Comparison of ENCODE assay signal across 1 cellular context in genomic region chr4:781493-782216, GRCh38.
A peak's percentile ranks its signal among the peaks of the same experiment; 100 is the strongest.
TF ChIP-seq lines count a peak whose summit lies in the region.

No MANE protein-coding gene starts in this region.

TF ChIP-seq in HEK293, 187 proteins besides CTCF, POLR2A, EP300 and RAD21 (continued from another document and continues in another):
- TF ChIP-seq PRDM10 (tag by site-specific recombination; IDR thresholded peaks at IDR 0.05) (no peak; the same call in 1 of the 2 replicates), ZNF169 (tag by site-specific recombination; IDR thresholded peaks at IDR 0.05) (no peak), ZNF311 (tag by site-specific recombination; IDR thresholded peaks at IDR 0.05; ENCODE audit: borderline replicate concordance) (no peak), ZNF366 (tag by site-specific recombination; conservative IDR thresholded peaks at IDR 0.05) (0 out of 2 replicates have a peak, but pooled peaks have one; percentile 36), ZNF677 (tag by site-specific recombination; IDR thresholded peaks at IDR 0.05) (no peak), HIC1 (tag by site-specific recombination; IDR thresholded peaks at IDR 0.05) (no peak), GLIS2 (tag by site-specific recombination; IDR thresholded peaks at IDR 0.05) (peak; percentile 99), YY1 (tag by site-specific recombination; IDR thresholded peaks at IDR 0.05) (0 out of 2 replicates have a peak, but pooled peaks have one; percentile 70), BCL11B (tag by site-specific recombination; IDR thresholded peaks at IDR 0.05; ENCODE audit: low read depth) (0 out of 2 replicates have a peak, but pooled peaks have one; percentile 31), RBAK (tag by site-specific recombination; IDR thresholded peaks at IDR 0.05) (no peak), PATZ1 (tag by site-specific recombination; IDR thresholded peaks at IDR 0.05) (peak; percentile 94), ZNF558 (tag by site-specific recombination; IDR thresholded peaks at IDR 0.05) (no peak), KLF9 (tag by site-specific recombination; IDR thresholded peaks at IDR 0.05; ENCODE audit: low read depth) (peak; percentile 79), ZNF341 (tag by site-specific recombination; IDR thresholded peaks at IDR 0.05; ENCODE audit: low read depth) (no peak), ZNF530 (tag by site-specific recombination; IDR thresholded peaks at IDR 0.05; ENCODE audit: low read depth) (no peak), ZNF335 (tag by site-specific recombination; conservative IDR thresholded peaks at IDR 0.05) (no peak), ZNF398 (tag by site-specific recombination; IDR thresholded peaks at IDR 0.05) (no peak), REPIN1 (tag by site-specific recombination; IDR thresholded peaks at IDR 0.05; ENCODE audit: low read depth) (no peak), ZEB2 (tag by site-specific recombination; IDR thresholded peaks at IDR 0.05) (peak; percentile 77), ZNF501 (tag by site-specific recombination; IDR thresholded peaks at IDR 0.05) (peak; percentile 65), KLF1 (tag by site-specific recombination; IDR thresholded peaks at IDR 0.05) (peak; percentile 24; the same call in 1 of the 2 replicates), ZBTB1 (tag by site-specific recombination; IDR thresholded peaks at IDR 0.05) (no peak), ZNF133 (tag by site-specific recombination; IDR thresholded peaks at IDR 0.05) (no peak), ZNF302 (tag by site-specific recombination; IDR thresholded peaks at IDR 0.05; ENCODE audit: low read depth) (no peak), ZBTB48 (tag by site-specific recombination; IDR thresholded peaks at IDR 0.05) (no peak), ZNF37A (tag by site-specific recombination; IDR thresholded peaks at IDR 0.05) (no peak), ZNF146 (tag by site-specific recombination; IDR thresholded peaks at IDR 0.05) (peak; percentile 15; the same call in 1 of the 2 replicates), KLF10 (tag by site-specific recombination; IDR thresholded peaks at IDR 0.05) (peak; percentile 59; the same call in 1 of the 2 replicates), ZNF692 (tag by site-specific recombination; IDR thresholded peaks at IDR 0.05) (0 out of 2 replicates have a peak, but pooled peaks have one; percentile 26), ZNF23 (tag by site-specific recombination; IDR thresholded peaks at IDR 0.05; ENCODE audit: borderline replicate concordance) (no peak), ZNF114 (tag by site-specific recombination; IDR thresholded peaks at IDR 0.05) (no peak), ZSCAN5A (tag by site-specific recombination; IDR thresholded peaks at IDR 0.05) (no peak), HOXA7 (CRISPR knock-in tag; IDR thresholded peaks at IDR 0.05; ENCODE audit: borderline replicate concordance) (no peak), FEZF1 (tag by site-specific recombination; IDR thresholded peaks at IDR 0.05) (no peak), SP3 (tag by site-specific recombination; IDR thresholded peaks at IDR 0.05) (peak; percentile 87)
- TF ChIP-seq, protein P1, sequence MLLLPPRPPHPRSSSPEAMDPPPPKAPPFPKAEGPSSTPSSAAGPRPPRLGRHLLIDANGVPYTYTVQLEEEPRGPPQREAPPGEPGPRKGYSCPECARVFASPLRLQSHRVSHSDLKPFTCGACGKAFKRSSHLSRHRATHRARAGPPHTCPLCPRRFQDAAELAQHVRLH (tag by site-specific recombination; IDR thresholded peaks at IDR 0.05) = no peak
- TF ChIP-seq, protein P2, sequence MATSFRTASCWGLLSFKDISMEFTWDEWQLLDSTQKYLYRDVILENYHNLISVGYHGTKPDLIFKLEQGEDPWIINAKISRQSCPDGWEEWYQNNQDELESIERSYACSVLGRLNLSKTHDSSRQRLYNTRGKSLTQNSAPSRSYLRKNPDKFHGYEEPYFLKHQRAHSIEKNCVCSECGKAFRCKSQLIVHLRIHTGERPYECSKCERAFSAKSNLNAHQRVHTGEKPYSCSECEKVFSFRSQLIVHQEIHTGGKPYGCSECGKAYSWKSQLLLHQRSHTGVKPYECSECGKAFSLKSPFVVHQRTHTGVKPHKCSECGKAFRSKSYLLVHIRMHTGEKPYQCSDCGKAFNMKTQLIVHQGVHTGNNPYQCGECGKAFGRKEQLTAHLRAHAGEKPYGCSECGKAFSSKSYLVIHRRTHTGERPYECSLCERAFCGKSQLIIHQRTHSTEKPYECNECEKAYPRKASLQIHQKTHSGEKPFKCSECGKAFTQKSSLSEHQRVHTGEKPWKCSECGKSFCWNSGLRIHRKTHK (tag by site-specific recombination; IDR thresholded peaks at IDR 0.05) = no peak
- TF ChIP-seq, protein P3, sequence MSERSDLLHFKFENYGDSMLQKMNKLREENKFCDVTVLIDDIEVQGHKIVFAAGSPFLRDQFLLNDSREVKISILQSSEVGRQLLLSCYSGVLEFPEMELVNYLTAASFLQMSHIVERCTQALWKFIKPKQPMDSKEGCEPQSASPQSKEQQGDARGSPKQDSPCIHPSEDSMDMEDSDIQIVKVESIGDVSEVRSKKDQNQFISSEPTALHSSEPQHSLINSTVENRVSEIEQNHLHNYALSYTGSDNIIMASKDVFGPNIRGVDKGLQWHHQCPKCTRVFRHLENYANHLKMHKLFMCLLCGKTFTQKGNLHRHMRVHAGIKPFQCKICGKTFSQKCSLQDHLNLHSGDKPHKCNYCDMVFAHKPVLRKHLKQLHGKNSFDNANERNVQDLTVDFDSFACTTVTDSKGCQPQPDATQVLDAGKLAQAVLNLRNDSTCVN (tag by site-specific recombination; optimal IDR thresholded peaks at IDR 0.05) = no peak
- TF ChIP-seq, protein P4, sequence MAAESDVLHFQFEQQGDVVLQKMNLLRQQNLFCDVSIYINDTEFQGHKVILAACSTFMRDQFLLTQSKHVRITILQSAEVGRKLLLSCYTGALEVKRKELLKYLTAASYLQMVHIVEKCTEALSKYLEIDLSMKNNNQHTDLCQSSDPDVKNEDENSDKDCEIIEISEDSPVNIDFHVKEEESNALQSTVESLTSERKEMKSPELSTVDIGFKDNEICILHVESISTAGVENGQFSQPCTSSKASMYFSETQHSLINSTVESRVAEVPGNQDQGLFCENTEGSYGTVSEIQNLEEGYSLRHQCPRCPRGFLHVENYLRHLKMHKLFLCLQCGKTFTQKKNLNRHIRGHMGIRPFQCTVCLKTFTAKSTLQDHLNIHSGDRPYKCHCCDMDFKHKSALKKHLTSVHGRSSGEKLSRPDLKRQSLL (tag by site-specific recombination; IDR thresholded peaks at IDR 0.05) = peak; percentile 85
- TF ChIP-seq, protein P5, sequence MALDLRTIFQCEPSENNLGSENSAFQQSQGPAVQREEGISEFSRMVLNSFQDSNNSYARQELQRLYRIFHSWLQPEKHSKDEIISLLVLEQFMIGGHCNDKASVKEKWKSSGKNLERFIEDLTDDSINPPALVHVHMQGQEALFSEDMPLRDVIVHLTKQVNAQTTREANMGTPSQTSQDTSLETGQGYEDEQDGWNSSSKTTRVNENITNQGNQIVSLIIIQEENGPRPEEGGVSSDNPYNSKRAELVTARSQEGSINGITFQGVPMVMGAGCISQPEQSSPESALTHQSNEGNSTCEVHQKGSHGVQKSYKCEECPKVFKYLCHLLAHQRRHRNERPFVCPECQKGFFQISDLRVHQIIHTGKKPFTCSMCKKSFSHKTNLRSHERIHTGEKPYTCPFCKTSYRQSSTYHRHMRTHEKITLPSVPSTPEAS (tag by site-specific recombination; IDR thresholded peaks at IDR 0.05) = no peak
